ENCODE assay signal across 35 cellular contexts in genomic region chr1:192564099-192564498, GRCh38. TPM values are rescaled to one million over a fixed set of nuclear protein-coding genes. Genes with fewer than 3 reads are reported as not detected.
"Had no signal": no experiment of that assay in that cellular context is flagged by ENCODE, and none has a peak within 500 bp of the region (broad histone marks: within the 10 kb centered on the region; RNA-seq: fewer than 3 reads in every experiment).

No MANE protein-coding gene starts in this region.

- FAIRE-seq: RCC 7860 had no signal

- H3K4me2 ChIP-seq: PC-9 had no signal

- H3K9me3 Mint-ChIP-seq: activated CD4-positive, alpha-beta memory T cell treated with anti-CD3 and anti-CD28 coated beads, Interleukin-2, amount 10 ng/mL, durations not matched to agents 7 days and 5 days had no signal

- H3K36me3 ChIP-seq: brain microvascular endothelial cell, WERI-Rb-1 had no signal

- H2AFZ ChIP-seq: PC-9 had no signal

- H3K4me3 Mint-ChIP-seq: activated CD4-positive, alpha-beta memory T cell treated with anti-CD3 and anti-CD28 coated beads, Interleukin-2, amount 10 ng/mL, durations not matched to agents 7 days and 5 days; activated CD8-positive, alpha-beta memory T cell treated with anti-CD3 and anti-CD28 coated beads, Interleukin-2, amount 10 ng/mL, durations not matched to agents 7 days and 5 days; activated naive CD4-positive, alpha-beta T cell treated with anti-CD3 and anti-CD28 coated beads, Interleukin-2, amount 10 ng/mL, durations not matched to agents 7 days and 5 days; activated naive CD8-positive, alpha-beta T cell had no signal

- DNase-seq: activated CD4-positive, alpha-beta memory T cell treated with anti-CD3 and anti-CD28 coated beads, Interleukin-2, amount 10 ng/mL, durations not matched to agents 7 days and 5 days; activated CD4-positive, alpha-beta T cell treated with anti-CD3 and anti-CD28 coated beads for 1 hour; activated CD4-positive, alpha-beta T cell treated with anti-CD3 and anti-CD28 coated beads for 48 hours; activated CD4-positive, CD25-positive, alpha-beta regulatory T cell; activated CD8-positive, alpha-beta memory T cell treated with anti-CD3 and anti-CD28 coated beads for 24 hours; activated CD8-positive, alpha-beta memory T cell treated with anti-CD3 and anti-CD28 coated beads, Interleukin-2, amount 10 ng/mL, durations not matched to agents 7 days and 5 days; activated CD8-positive, alpha-beta memory T cell treated with anti-CD3 and anti-CD28 coated beads, Interleukin-2, amount 50 U/mL, for 48 hours; activated effector memory CD4-positive, alpha-beta T cell treated with Interleukin-2 at 50 U/mL for 16 hours; activated naive CD4-positive, alpha-beta T cell treated with anti-CD3 and anti-CD28 coated beads, Interleukin-2, amount 10 ng/mL, durations not matched to agents 7 days and 5 days; activated T-cell treated with anti-CD3 and anti-CD28 coated beads, Interleukin-2, amount 50 U/mL, for 48 hours; amniotic stem cell; aorta; brain microvascular endothelial cell; central memory CD4-positive, alpha-beta T cell; NCI-H1092 treated with DMSO at 0.1 percent for 48 hours; NCI-H187 treated with DMSO at 0.1 percent for 48 hours; NCI-H2081; NCI-H2171 treated with DMSO at 0.1 percent for 48 hours; NCI-H2227 treated with DMSO at 0.1 percent for 48 hours; NCI-H446; NCI-H510A treated with DMSO at 0.1 percent for 48 hours; NCI-H526 treated with DMSO at 0.1 percent for 48 hours; NK-92 treated with Interleukin-12 subunit alpha and Interleukin-12 subunit beta, amount 100 ng/mL, for 24 hours; PC-9; SIG-M5; SW 1271; T-helper 1 cell; T-helper 2 cell; T-helper 9 cell; WERI-Rb-1 had no signal

- H3K4me3 ChIP-seq: PC-9 had no signal

- H3K27ac Mint-ChIP-seq: activated CD4-positive, alpha-beta memory T cell treated with anti-CD3 and anti-CD28 coated beads, Interleukin-2, amount 10 ng/mL, durations not matched to agents 7 days and 5 days; activated CD8-positive, alpha-beta memory T cell treated with anti-CD3 and anti-CD28 coated beads, Interleukin-2, amount 10 ng/mL, durations not matched to agents 7 days and 5 days; activated naive CD8-positive, alpha-beta T cell had no signal

- H3K27ac ChIP-seq: brain microvascular endothelial cell, PC-9, RWPE1, WERI-Rb-1 had no signal

- ATAC-seq: activated CD8-positive, alpha-beta memory T cell treated with anti-CD3 and anti-CD28 coated beads, Interleukin-2, amount 10 ng/mL, durations not matched to agents 7 days and 5 days; Right ventricle myocardium inferior had no signal

- H3K27me3 ChIP-seq: brain microvascular endothelial cell had no signal

- H3K27me3 Mint-ChIP-seq: activated CD4-positive, alpha-beta memory T cell treated with anti-CD3 and anti-CD28 coated beads, Interleukin-2, amount 10 ng/mL, durations not matched to agents 7 days and 5 days; activated CD8-positive, alpha-beta memory T cell treated with anti-CD3 and anti-CD28 coated beads, Interleukin-2, amount 10 ng/mL, durations not matched to agents 7 days and 5 days; activated naive CD4-positive, alpha-beta T cell treated with anti-CD3 and anti-CD28 coated beads, Interleukin-2, amount 10 ng/mL, durations not matched to agents 7 days and 5 days; activated naive CD8-positive, alpha-beta T cell had no signal

RNA-seq across cellular contexts. Expression of gene RGS1, which starts 11.5 kb away (rescaled TPM):
- total RNA-seq: M059J, PC-9 had no signal
